In genomic region chr14:26377150-26377549, GRCh38 we compare ENCODE assay signal across 1 cellular context.
TF ChIP-seq lines count a peak whose summit lies in the region.

No MANE protein-coding gene starts in this region.

TF ChIP-seq in WTC11, 78 proteins besides CTCF, POLR2A, EP300 and RAD21 (continued from another document):
- TF ChIP-seq ZNF425 (CRISPR knock-in tag; conservative IDR thresholded peaks at IDR 0.05) (no peak), ERG (CRISPR knock-in tag; IDR thresholded peaks at IDR 0.05) (no peak), NR1H2 (CRISPR knock-in tag; IDR thresholded peaks at IDR 0.05) (no peak), ZNF416 (CRISPR knock-in tag; IDR thresholded peaks at IDR 0.05) (no peak), STAT6 (CRISPR knock-in tag; conservative IDR thresholded peaks at IDR 0.05; ENCODE audit: low read depth) (no peak), ATF3 (CRISPR knock-in tag; conservative IDR thresholded peaks at IDR 0.05) (no peak), ZNF138 (CRISPR knock-in tag; conservative IDR thresholded peaks at IDR 0.05) (no peak)
